ENCODE assay signal across 8 cellular contexts in genomic region chr11:120337896-120338840, GRCh38. TPM values are rescaled to one million over a fixed set of nuclear protein-coding genes. Genes with fewer than 3 reads are reported as not detected.
DNase-seq lines count a peak whose midpoint lies in the region; ATAC-seq and TF ChIP-seq lines count a peak whose summit lies in the region.

No MANE protein-coding gene starts in this region.

- no peak for ATAC-seq in activated naive CD8-positive, alpha-beta T cell treated with anti-CD3 and anti-CD28 coated beads, Interleukin-2, amount 50 U/mL, for 24 hours
- ATAC-seq in GM21423 (IDR thresholded peaks at IDR 0.05; ENCODE audit: unreplicated experiment), result no peak

- 9 to 18% methylated on average over 12 of the region's 12 CpGs for WGBS in tibial nerve, 2 donors

- DNase-seq in Ammon's horn (ENCODE audit: low spot score) (peak; percentile 57), HFF-Myc (ENCODE audit: extremely low read depth, low read depth) (no peak), left kidney (ENCODE audit: low read depth, low spot score) (peak; percentile 41), tibial nerve (ENCODE audit: low spot score in 2 of 2) (no peak), NCI-H226 (no peak)
- DNase-seq in activated naive CD8-positive, alpha-beta T cell treated with anti-CD3 and anti-CD28 coated beads, Interleukin-2, amount 50 U/mL, for 24 hours, result no peak
- DNase-seq in stimulated activated naive CD4-positive, alpha-beta T cell (lab: John Stamatoyannopoulos, UW), result no peak

- no peak for TF ChIP-seq CTCF in HFF-Myc (IDR thresholded peaks at IDR 0.05; ENCODE audit: low read depth, low read length, missing control alignments)
- TF ChIP-seq CTCF in tibial nerve (IDR thresholded peaks at IDR 0.05), result no peak

- peaks cover 62% of the 10 kb centered on the region for H3K27me3 Mint-ChIP-seq in activated naive CD8-positive, alpha-beta T cell treated with anti-CD3 and anti-CD28 coated beads, Interleukin-2, amount 50 U/mL, for 24 hours

- H3K4me3 Mint-ChIP-seq in activated naive CD8-positive, alpha-beta T cell treated with anti-CD3 and anti-CD28 coated beads, Interleukin-2, amount 50 U/mL, for 24 hours, result peak overlapping the region; percentile 90

- H3K9me3 ChIP-seq in tibial nerve, result no peaks in the 10 kb centered on the region

- H3K36me3 Mint-ChIP-seq in activated naive CD8-positive, alpha-beta T cell treated with anti-CD3 and anti-CD28 coated beads, Interleukin-2, amount 50 U/mL, for 24 hours (ENCODE audit: low read depth), result peaks cover 6% of the 10 kb centered on the region

- no peaks in the 10 kb centered on the region for H3K36me3 ChIP-seq in tibial nerve

- peaks cover 9% of the 10 kb centered on the region for H3K9me3 Mint-ChIP-seq in activated naive CD8-positive, alpha-beta T cell treated with anti-CD3 and anti-CD28 coated beads, Interleukin-2, amount 50 U/mL, for 24 hours

- H3K27me3 ChIP-seq in tibial nerve, result no peaks in the 10 kb centered on the region

- no peak for TF ChIP-seq EP300 in tibial nerve (IDR thresholded peaks at IDR 0.05)

- peaks cover 0 to 64% (median 19%) of the 10 kb centered on the region in 4 donors for H3K4me1 ChIP-seq in tibial nerve

- H3K4me3 ChIP-seq in HFF-Myc (replicated peaks; ENCODE audit: low read depth, low read length) (peak overlapping the region; percentile 93), tibial nerve (peak overlapping the region; percentile 69 to 86 (median 83))

- peaks cover 41% of the 10 kb centered on the region for H3K4me1 Mint-ChIP-seq in activated naive CD8-positive, alpha-beta T cell treated with anti-CD3 and anti-CD28 coated beads, Interleukin-2, amount 50 U/mL, for 24 hours

- no peak for TF ChIP-seq POLR2A in tibial nerve (IDR thresholded peaks at IDR 0.05)

- no peak overlapping the region for H3K27ac Mint-ChIP-seq in activated naive CD8-positive, alpha-beta T cell treated with anti-CD3 and anti-CD28 coated beads, Interleukin-2, amount 50 U/mL, for 24 hours

- H3K27ac ChIP-seq in tibial nerve, result peak overlapping the region; percentile 64 to 99 (median 91)

RNA-seq across cellular contexts. Expression of gene ARHGEF12, which starts 2.0 kb away (rescaled TPM):
- 100 to 1,000 TPM in 2 of 4 donors, 10 to 100 TPM in 2; 92.1 to 122 (median 104) TPM for total RNA-seq in tibial nerve

RNA-seq across cellular contexts. Expression of gene TLCD5, which starts 13.1 kb away (rescaled TPM):
- total RNA-seq in tibial nerve, result 1 to 10 TPM; 6.3 to 9.4 (median 8.2) TPM

Comparison
In these comparisons a context has a peak if more than half of its experiments do, and no peak if none do; other contexts are left out.
1. DNase-seq: peak in Ammon's horn (single experiment) and left kidney (single experiment); none in HFF-Myc (single experiment), activated naive CD8-positive, alpha-beta T cell treated with anti-CD3 and anti-CD28 coated beads, Interleukin-2, amount 50 U/mL, for 24 hours (single experiment), tibial nerve (0 of 2), NCI-H226 (single experiment) and stimulated activated naive CD4-positive, alpha-beta T cell (0 of 6).